ENCODE assay signal across 6 cellular contexts in the genomic region with DNA sequence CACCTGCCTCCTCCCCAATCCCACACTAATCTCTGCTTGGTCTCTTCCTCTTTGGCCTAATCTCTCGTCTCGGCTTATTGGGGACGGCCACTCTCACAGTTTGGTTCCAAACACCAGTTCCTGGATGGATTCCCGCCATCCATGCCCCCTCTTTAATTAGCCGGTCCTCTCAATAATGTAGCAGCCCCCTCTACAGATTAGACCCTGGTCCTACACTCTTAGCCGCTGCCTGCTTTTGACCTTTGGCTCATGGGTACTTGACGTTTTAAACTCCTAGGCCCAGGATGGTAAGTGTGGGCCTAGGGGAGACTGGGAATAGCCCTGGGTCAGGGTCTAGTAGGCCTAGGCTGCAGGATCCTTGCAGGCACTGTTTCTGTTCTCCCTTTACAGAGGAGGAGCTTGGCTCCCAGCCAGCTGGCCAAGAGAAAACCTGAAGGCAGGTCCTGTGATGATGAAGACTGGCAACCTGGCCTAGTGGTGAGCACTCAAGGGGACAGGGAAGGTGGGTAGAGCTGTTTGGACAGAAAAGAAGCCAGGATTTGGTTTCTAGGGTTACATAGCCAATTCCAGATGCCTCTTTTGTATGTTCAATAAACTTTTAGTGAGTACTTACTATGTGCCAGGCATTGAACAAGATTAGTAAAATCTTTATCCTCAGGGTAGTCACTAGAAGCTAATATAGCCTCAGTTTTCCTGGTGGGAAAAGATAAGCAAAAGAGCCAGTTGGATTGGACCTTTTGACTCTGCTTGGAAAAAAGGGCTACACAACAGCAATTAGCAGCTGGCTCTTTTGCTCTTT. TPM values are rescaled to one million over a fixed set of nuclear protein-coding genes. Genes with fewer than 3 reads are reported as not detected.
DNase-seq lines count a peak whose midpoint lies in the region; ATAC-seq and TF ChIP-seq lines count a peak whose summit lies in the region.

No MANE protein-coding gene starts in this region.

- intact Hi-C loops in PC-3 (cut with micrococcal nuclease) = loop anchor here (10.0 kb wide), 1 partner anchor 56 kb away; a partner anchor contains a TSS

- no peaks in the 10 kb centered on the region for H4K20me1 ChIP-seq in PC-3 (ENCODE audit: low read length)

- CTCF ChIA-PET in PC-3 (lab: Charles Lee) = no interaction called here

- H3F3A ChIP-seq in PC-3 (ENCODE audit: low read length, unreplicated experiment) = no peaks in the 10 kb centered on the region

- H3K36me3 ChIP-seq in H7 (replicated peaks; ENCODE audit: control insufficient read depth, insufficient read depth, low read length) (peaks cover 17% of the 10 kb centered on the region), PC-3 (ENCODE audit: low read depth, low read length) (peaks cover 23% of the 10 kb centered on the region)

- BruUV-seq in PC-3 (replicated peaks; lab: Mats Ljungman, UMichigan) = TSS peak; percentile 56

- peaks cover 28% of the 10 kb centered on the region for H3K79me2 ChIP-seq in PC-3 (ENCODE audit: low read length)

- ATAC-seq in PC-3 (no peak; the same call in 1 of the 2 replicates), HG02678 (IDR thresholded peaks at IDR 0.05; ENCODE audit: unreplicated experiment) (no peak)

- no peaks in the 10 kb centered on the region for H3K27me3 ChIP-seq in H7 (ENCODE audit: control insufficient read depth, insufficient read depth, low read length)
- no peaks in the 10 kb centered on the region for H3K27me3 ChIP-seq in PC-3 (ENCODE audit: low read length)

- no peaks in the 10 kb centered on the region for H3K9me3 ChIP-seq in PC-3 (ENCODE audit: low read length)

- peaks cover 22% of the 10 kb centered on the region for H3K4me1 ChIP-seq in PC-3 (ENCODE audit: insufficient read depth, low read length)

- peak; percentile 40 for TF ChIP-seq CTCF in 22Rv1 (IDR thresholded peaks at IDR 0.05)
- TF ChIP-seq CTCF in PC-3 (conservative IDR thresholded peaks at IDR 0.05; ENCODE audit: low read depth, low read length) = peak; percentile 48
- peak; percentile 20 for TF ChIP-seq CTCF in fibroblast of mammary gland (conservative IDR thresholded peaks at IDR 0.05; ENCODE audit: control insufficient read depth, insufficient read depth, low read depth, low read length)

- H3K27ac ChIP-seq in 22Rv1 (peak overlapping the region; percentile 82), PC-3 (ENCODE audit: low read length) (peak overlapping the region; percentile 48)

- no peaks in the 10 kb centered on the region for H3K9me2 ChIP-seq in PC-3 (replicated peaks; ENCODE audit: low read length)

- H3K4me3 ChIP-seq in H7 (ENCODE audit: insufficient read depth, low read depth, low read length) (peak overlapping the region; percentile 66), PC-3 (ENCODE audit: low read length) (peak overlapping the region; percentile 96), fibroblast of mammary gland (ENCODE audit: control insufficient read depth, low read depth, low read length) (peak overlapping the region; percentile 75)

- DNase-seq in H7 (peak; percentile 76), PC-3 (peak; percentile 70), fibroblast of mammary gland (ENCODE audit: low read depth) (peak; percentile 29)
- peak; percentile 11 for DNase-seq in stimulated activated CD4-positive, alpha-beta T cell treated with anti-CD3 and anti-CD28 coated beads, Interleukin-4, amount 100 ng/mL, for 1 hour

- POLR2A ChIA-PET in PC-3 (lab: Charles Lee; ENCODE audit: unreplicated experiment) = interaction anchor here (0.8 kb wide), 1 partner anchor 324 kb away, joined by 4 read pairs; no protein-coding TSS in a partner anchor

- H3K9ac ChIP-seq in PC-3 (ENCODE audit: low read length) = peak overlapping the region; percentile 91

- peak overlapping the region; percentile 99 for H3K4me2 ChIP-seq in PC-3 (ENCODE audit: low read length)

- peak overlapping the region; percentile 69; the same call in 1 of the 2 replicates for H2AFZ ChIP-seq in PC-3 (ENCODE audit: low read length)

RNA-seq across cellular contexts. Expression of a gene that starts 0.8 kb away (rescaled TPM):
- 42.2 and 46.7 TPM in 2 replicates for total RNA-seq in H7 (2014; rRNA removed; shearing (Covaris generic))
- total RNA-seq in PC-3 (2014; rRNA removed) = 26.0 and 29.4 TPM in 2 replicates

RNA-seq across cellular contexts. Expression of a gene that starts 45.2 kb away (rescaled TPM):
- total RNA-seq in H7 (2014; rRNA removed; shearing (Covaris generic)) = 3.6 and 4.5 TPM in 2 replicates
- total RNA-seq in PC-3 (2014; rRNA removed) = 0.29 TPM in 1 of 2 replicates, not detected in the other

RNA-seq across cellular contexts. Expression of a gene that starts 50.1 kb away (rescaled TPM):
- total RNA-seq in H7 (2014; rRNA removed; shearing (Covaris generic)) = 87.1 and 95.2 TPM in 2 replicates
- total RNA-seq in PC-3 (2014; rRNA removed) = 84.8 and 92.5 TPM in 2 replicates

RNA-seq across cellular contexts. Expression of a gene that starts 55.1 kb away (rescaled TPM):
- total RNA-seq in H7 (2014; rRNA removed; shearing (Covaris generic)) = 123 and 133 TPM in 2 replicates
- 52.7 TPM in 2 replicates for total RNA-seq in PC-3 (2014; rRNA removed)

RNA-seq across cellular contexts. Expression of a gene that starts 55.2 kb away (rescaled TPM):
- total RNA-seq in H7 (2014; rRNA removed; shearing (Covaris generic)) = 909 and 1,018 TPM in 2 replicates
- total RNA-seq in PC-3 (2014; rRNA removed) = 642 and 885 TPM in 2 replicates

Comparison
In these comparisons a context has a peak if more than half of its experiments do, and no peak if none do; other contexts are left out.
1. DNase-seq: peak in every context shown above with its lines; median percentile 76 in H7; 70 in PC-3; 29 in fibroblast of mammary gland; 11 in stimulated activated CD4-positive, alpha-beta T cell treated with anti-CD3 and anti-CD28 coated beads, Interleukin-4, amount 100 ng/mL, for 1 hour.